In the genomic region with DNA sequence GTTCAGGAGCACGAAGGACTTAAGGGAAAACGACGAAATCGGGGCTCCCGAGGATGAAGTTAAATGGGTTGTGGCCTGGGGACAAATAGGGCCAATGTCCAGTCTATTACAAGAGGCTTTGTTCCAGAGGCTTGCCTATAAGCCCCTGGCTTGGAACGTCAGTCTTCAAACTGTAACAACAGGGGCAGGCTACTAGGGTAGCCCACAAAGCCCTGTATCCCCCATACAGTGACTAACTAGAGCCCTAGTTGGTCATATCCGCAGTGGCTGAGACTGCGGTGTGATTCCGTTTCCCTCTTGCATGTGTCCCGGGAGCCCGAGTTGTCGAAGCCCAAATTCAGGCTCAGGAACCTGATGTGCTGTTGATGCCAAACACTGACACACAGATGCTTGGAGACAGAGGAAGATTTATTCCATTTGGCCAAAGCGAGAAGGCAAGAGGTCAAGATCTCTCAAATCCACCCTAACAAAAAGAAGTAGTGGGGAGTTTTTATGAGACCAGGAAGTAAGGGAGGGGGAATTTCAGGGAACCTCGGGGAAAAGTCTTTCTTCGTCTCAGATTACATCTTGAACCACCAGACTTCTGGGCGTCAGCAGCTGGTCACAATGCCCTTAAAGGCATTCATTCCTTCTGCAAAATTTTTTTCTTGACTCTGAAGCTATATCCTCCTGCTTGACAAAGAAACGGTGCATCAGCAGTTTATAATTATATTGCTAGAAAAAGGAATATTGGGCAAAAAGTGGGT, we compare ENCODE assay signal across 8 cellular contexts. TPM values are rescaled to one million over a fixed set of nuclear protein-coding genes. Genes with fewer than 3 reads are reported as not detected.
DNase-seq lines count a peak whose midpoint lies in the region; ATAC-seq and TF ChIP-seq lines count a peak whose summit lies in the region.

No MANE protein-coding gene starts in this region.

- H3K9me2 ChIP-seq in Karpas-422 (replicated peaks; ENCODE audit: insufficient read depth, low read length) = no peaks in the 10 kb centered on the region

- TF ChIP-seq CTCF in GM06990 (IDR thresholded peaks at IDR 0.05; ENCODE audit: insufficient read depth, low read length, poor library complexity, severe bottlenecking) = no peak
- no peak for TF ChIP-seq CTCF in lung (IDR thresholded peaks at IDR 0.05; ENCODE audit: control extremely low read depth, extremely low read depth)

- H2AFZ ChIP-seq in Karpas-422 (ENCODE audit: low read length) = peak overlapping the region; percentile 99

- H3K36me3 ChIP-seq in GM06990 (ENCODE audit: control insufficient read depth, insufficient read depth, low read length) (peaks cover 3% of the 10 kb centered on the region; the same call in 1 of the 2 replicates), Karpas-422 (ENCODE audit: insufficient read depth, low read length) (no peaks in the 10 kb centered on the region), lung (ENCODE audit: control insufficient read depth in 2 of 2, insufficient read depth in 2 of 2, low read length in 2 of 2) (peaks cover 0 to 4% of the 10 kb centered on the region in 2 donors)

- H3K27ac ChIP-seq in Karpas-422 (ENCODE audit: low read length) (no peak overlapping the region), lung (ENCODE audit: low read depth in 1 of 2, low read length in 1 of 2) (peak overlapping the region; percentile 85 to 92)

- DNase-seq in GM06990 (ENCODE audit: extremely low read depth, insufficient read length) (no peak), Karpas-422 (no peak), lung (ENCODE audit: low spot score) (peak; percentile 54)
- peak; percentile 64 to 72 for DNase-seq in activated CD4-positive, alpha-beta T cell treated with anti-CD3 and anti-CD28 coated beads, Interleukin-2, amount 50 U/mL, for 48 hours
- DNase-seq in effector CD4-positive, alpha-beta T cell = peak; percentile 49
- DNase-seq in stimulated activated CD8-positive, alpha-beta memory T cell treated with anti-CD3 and anti-CD28 coated beads, Interleukin-2, amount 100 ng/mL, for 1 hour (ENCODE audit: low read depth in 2 of 2) = peak; percentile 18 to 28

- peak overlapping the region; percentile 88 for H3K4me3 ChIP-seq in GM06990 (replicated peaks; ENCODE audit: low read depth, low read length)
- peak overlapping the region; percentile 68 for H3K4me3 ChIP-seq in Karpas-422 (ENCODE audit: low read length)
- peak overlapping the region; percentile 62 for H3K4me3 ChIP-seq in lung

- H3K27me3 ChIP-seq in GM06990 (replicated peaks; ENCODE audit: control insufficient read depth, insufficient read depth, low read length) (no peaks in the 10 kb centered on the region), Karpas-422 (ENCODE audit: low read length) (no peaks in the 10 kb centered on the region), lung (ENCODE audit: control insufficient read depth, insufficient read depth) (no peaks in the 10 kb centered on the region)

- peak overlapping the region; percentile 73 for H3K4me2 ChIP-seq in Karpas-422 (ENCODE audit: low read depth, low read length, poor library complexity, severe bottlenecking)

- no peaks in the 10 kb centered on the region for H3K9me3 ChIP-seq in Karpas-422 (ENCODE audit: low read length)
- no peaks in the 10 kb centered on the region for H3K9me3 ChIP-seq in lung (ENCODE audit: control insufficient read depth in 2 of 2, insufficient read depth in 1 of 2, low read length in 1 of 2)

- H3K4me1 ChIP-seq in Karpas-422 (ENCODE audit: low read length) = peaks cover 26% of the 10 kb centered on the region
- H3K4me1 ChIP-seq in lung (ENCODE audit: control insufficient read depth in 2 of 2, insufficient read depth in 2 of 2, low read length in 2 of 2) = peaks cover 0 to 10% of the 10 kb centered on the region in 2 donors

- H3K79me2 ChIP-seq in Karpas-422 (ENCODE audit: low read length) = no peaks in the 10 kb centered on the region

- ATAC-seq in lung (ENCODE audit: insufficient read depth, low FRiP score) (no peak), GM21447 (IDR thresholded peaks at IDR 0.05; ENCODE audit: unreplicated experiment) (no peak), HG02759 (IDR thresholded peaks at IDR 0.05; ENCODE audit: unreplicated experiment) (no peak)

- peak overlapping the region; percentile 62 for H3K9ac ChIP-seq in Karpas-422 (ENCODE audit: low read length)

- WGBS in lung, 2 donors = 1 to 2% methylated on average over 17 of the region's 17 CpGs

- no peaks in the 10 kb centered on the region for H4K20me1 ChIP-seq in Karpas-422 (ENCODE audit: insufficient read depth, low read depth, low read length)

RNA-seq across cellular contexts. Expression of gene SLFN5, which starts 0.8 kb away (rescaled TPM):
- total RNA-seq in Karpas-422 (2014; rRNA removed; shearing (Covaris generic); ENCODE audit: low replicate concordance) = 0.07 and 0.22 TPM in 2 replicates
- total RNA-seq in lung = 10 to 100 TPM; 42.4 to 51.7 TPM
- 10 to 100 TPM in 1 of 2 donors, 1 to 10 TPM in 1; 8.5 to 19.2 TPM for polyA plus RNA-seq in lung

RNA-seq across cellular contexts. Expression of gene SLC35G3, which starts 49.4 kb away (rescaled TPM):
- not detected in 2 replicates for total RNA-seq in Karpas-422 (2014; rRNA removed; shearing (Covaris generic); ENCODE audit: low replicate concordance)
- not detected for total RNA-seq in lung
- polyA plus RNA-seq in lung = under 1 TPM in 1 of 2 donors, not detected in 1; 0.04 TPM

Comparison
In these comparisons a context has a peak if more than half of its experiments do, and no peak if none do; other contexts are left out.
1. DNase-seq: peak in activated CD4-positive, alpha-beta T cell treated with anti-CD3 and anti-CD28 coated beads, Interleukin-2, amount 50 U/mL, for 48 hours (2 of 2), effector CD4-positive, alpha-beta T cell (single experiment), lung (single experiment) and stimulated activated CD8-positive, alpha-beta memory T cell treated with anti-CD3 and anti-CD28 coated beads, Interleukin-2, amount 100 ng/mL, for 1 hour (2 of 2); none in GM06990 (single experiment) and Karpas-422 (single experiment).
2. RNA of gene SLFN5, which starts 0.8 kb away (total RNA-seq): 42.4 to 51.7 TPM in lung; 0.07 to 0.22 TPM in Karpas-422; every median in the first group is over 10 times any median in the second.
3. Peak in every context shown above with its lines, with median percentiles within 50 percentile points of each other: H3K4me3 ChIP-seq.